Comparison of ENCODE assay signal across 15 cellular contexts in the genomic region with DNA sequence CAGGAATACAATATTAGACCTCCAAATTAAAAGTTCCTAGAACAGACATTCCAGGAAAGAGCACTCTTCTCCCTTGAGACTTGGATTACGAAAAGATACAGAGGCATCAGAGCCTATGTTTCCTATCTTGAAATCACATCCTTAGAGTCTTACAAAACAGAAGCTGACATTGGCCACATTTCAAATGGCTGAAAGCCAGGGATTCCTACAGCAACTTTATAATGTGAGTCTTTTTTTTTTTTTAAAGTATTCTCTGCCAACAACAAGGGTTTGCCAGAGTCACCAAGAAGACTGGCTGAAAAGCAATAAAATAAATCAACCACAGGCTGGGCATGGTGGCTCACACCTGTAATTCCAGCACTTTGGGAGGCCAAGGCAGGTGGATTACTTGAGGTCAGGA.
DNase-seq lines count a peak whose midpoint lies in the region; ATAC-seq and TF ChIP-seq lines count a peak whose summit lies in the region.
"Had no signal": no experiment of that assay in that cellular context is flagged by ENCODE, and none has a peak within 500 bp of the region (broad histone marks: within the 10 kb centered on the region; RNA-seq: fewer than 3 reads in every experiment).

No MANE protein-coding gene starts in this region.

- H4K20me1 ChIP-seq in MM.1S (ENCODE audit: insufficient read depth, low read length): no peaks in the 10 kb centered on the region

- TF ChIP-seq CTCF in AG10803 (conservative IDR thresholded peaks at IDR 0.05; ENCODE audit: low read length) (no peak), MM.1S (IDR thresholded peaks at IDR 0.05; ENCODE audit: low read length) (no peak), left lung (IDR thresholded peaks at IDR 0.05) (no peak)

- DNase-seq in AG10803 (ENCODE audit: low read depth) (peak; percentile 40), NCI-H2171 treated with DMSO at 0.1 percent for 48 hours (lab: John Stamatoyannopoulos, UW) (peak; percentile 28), dermis blood vessel endothelial cell (peak; percentile 74), lung microvascular endothelial cell (ENCODE audit: low read depth in 2 of 2) (peak; percentile 11 to 37), MM.1S (no peak), left lung (no peak), CD1c-positive myeloid dendritic cell (ENCODE audit: extremely low spot score) (no peak)
- DNase-seq: activated T-cell treated with anti-CD3 and anti-CD28 coated beads for 4 hours; amniotic stem cell; MV-4-11; natural killer cell; NCI-H524; stimulated activated CD4-positive, alpha-beta T cell treated with anti-CD3 and anti-CD28 coated beads, Interleukin-12 subunit alpha, Interleukin-12 subunit beta, amount 100 ng/mL, for 4 hours had no signal

- H3K9me3 ChIP-seq in MM.1S (replicated peaks; ENCODE audit: insufficient read depth, low read length) (no peaks in the 10 kb centered on the region), left lung (no peaks in the 10 kb centered on the region)
- H3K9me3 ChIP-seq: SJSA1 had no signal

- H3K79me2 ChIP-seq in MM.1S (ENCODE audit: low read length): no peaks in the 10 kb centered on the region

- H3K27ac ChIP-seq in MM.1S (ENCODE audit: low read length): no peak overlapping the region
- no peak overlapping the region for H3K27ac ChIP-seq in left lung
- H3K27ac ChIP-seq: SJSA1 had no signal

- H3K27me3 ChIP-seq in MM.1S (replicated peaks; ENCODE audit: insufficient read depth, low read length) (no peaks in the 10 kb centered on the region), left lung (no peaks in the 10 kb centered on the region)
- H3K27me3 ChIP-seq: SJSA1 had no signal

- no peak overlapping the region for H3K4me2 ChIP-seq in MM.1S (ENCODE audit: low read depth, low read length)

- intact Hi-C loops in left lung (cut with DNase I): loop anchor here in 1 of 2 donors (10.0 kb wide), 1 partner anchor 60 kb away; a partner anchor contains a TSS

- H3K9ac ChIP-seq in MM.1S (ENCODE audit: low read length): no peak overlapping the region

- H3K9me2 ChIP-seq in MM.1S (replicated peaks; ENCODE audit: insufficient read depth, low read length): no peaks in the 10 kb centered on the region

- no peak overlapping the region for H2AFZ ChIP-seq in MM.1S (ENCODE audit: low read length)

- H3K4me1 ChIP-seq in MM.1S (ENCODE audit: low read length) (no peaks in the 10 kb centered on the region), left lung (no peaks in the 10 kb centered on the region)
- H3K4me1 ChIP-seq: SJSA1 had no signal

- H3K36me3 ChIP-seq in MM.1S (replicated peaks; ENCODE audit: insufficient read depth, low read length) (no peaks in the 10 kb centered on the region), left lung (no peaks in the 10 kb centered on the region)
- H3K36me3 ChIP-seq: SJSA1 had no signal

- ATAC-seq in HG02588 (IDR thresholded peaks at IDR 0.05; ENCODE audit: unreplicated experiment) (no peak), left lung (no peak)
- ATAC-seq: natural killer cell had no signal

- H3K4me3 ChIP-seq in AG10803 (ENCODE audit: low read length): no peak overlapping the region
- H3K4me3 ChIP-seq in MM.1S (ENCODE audit: low read length): no peak overlapping the region
- no peak overlapping the region for H3K4me3 ChIP-seq in left lung
- H3K4me3 ChIP-seq: SJSA1 had no signal

- H3F3A ChIP-seq in MM.1S (ENCODE audit: insufficient read depth, low read length): no peaks in the 10 kb centered on the region

Comparison
In these comparisons a context has a peak if more than half of its experiments do, and no peak if none do; other contexts are left out.
1. DNase-seq: peak in AG10803 (single experiment), NCI-H2171 treated with DMSO at 0.1 percent for 48 hours (single experiment), dermis blood vessel endothelial cell (single experiment) and lung microvascular endothelial cell (2 of 2); none in MM.1S (single experiment), left lung (0 of 2) and CD1c-positive myeloid dendritic cell (single experiment).